ENCODE assay signal across 10 cellular contexts in the genomic region with DNA sequence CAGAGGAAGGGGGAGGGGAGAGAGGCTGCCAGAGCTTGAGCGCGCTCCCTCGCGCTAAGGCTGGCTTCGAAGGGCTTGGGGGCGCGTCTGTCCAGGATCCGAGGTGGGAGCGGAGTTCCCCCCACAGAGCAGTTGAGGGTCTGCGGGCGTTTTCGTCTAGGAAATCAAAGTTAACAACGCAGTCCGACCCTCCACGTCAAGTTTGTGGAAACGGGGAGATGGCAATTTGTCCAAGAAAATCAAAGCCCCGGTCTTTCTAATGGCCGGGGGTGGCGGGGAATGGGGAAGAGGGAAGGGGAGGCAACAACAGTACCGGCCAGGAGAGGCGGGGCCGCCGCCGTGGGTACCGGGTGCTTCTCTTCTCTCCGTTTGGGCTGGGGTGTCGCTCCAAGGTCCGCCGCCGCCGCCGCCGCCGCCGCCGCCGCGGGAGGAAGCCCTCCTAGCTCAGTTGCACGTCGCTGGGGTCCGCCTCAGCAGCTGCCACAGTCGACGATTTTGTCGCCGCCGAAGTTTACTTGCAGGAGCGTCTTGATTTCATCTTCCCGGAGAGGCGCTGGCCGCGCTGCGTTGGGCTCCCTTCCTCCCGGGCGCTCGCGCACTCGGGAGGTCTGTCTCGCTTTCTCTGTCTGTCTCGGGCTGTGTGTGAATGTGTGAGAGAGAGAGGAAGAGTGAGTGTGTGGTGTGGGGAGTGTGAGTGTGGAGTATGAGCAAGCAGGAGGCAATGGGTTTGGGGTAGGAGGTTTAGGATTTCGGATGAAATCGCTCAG. TPM values are rescaled to one million over a fixed set of nuclear protein-coding genes. Genes with fewer than 3 reads are reported as not detected.
DNase-seq lines count a peak whose midpoint lies in the region; ATAC-seq, FAIRE-seq and TF ChIP-seq lines count a peak whose summit lies in the region.
"Had no signal": no experiment of that assay in that cellular context is flagged by ENCODE, and none has a peak within 500 bp of the region (broad histone marks: within the 10 kb centered on the region; RNA-seq: fewer than 3 reads in every experiment).

No MANE protein-coding gene starts in this region.

- no peaks in the 10 kb centered on the region for H3K4me1 ChIP-seq in HepG2 (ENCODE audit: insufficient read depth, low read length)
- peaks cover 6 to 37% (median 9%) of the 10 kb centered on the region in 4 donors for H3K4me1 ChIP-seq in upper lobe of left lung

- TF ChIP-seq POLR2A in HepG2 (IDR thresholded peaks at IDR 0.05; ENCODE audit: insufficient read depth in 1 of 2, low read depth in 2 of 2, low read length in 2 of 2) = no peak
- TF ChIP-seq POLR2A in upper lobe of left lung (IDR thresholded peaks at IDR 0.05) = no peak

- H3K9me3 Mint-ChIP-seq in activated naive CD4-positive, alpha-beta T cell treated with anti-CD3 and anti-CD28 coated beads for 36 hours = no peaks in the 10 kb centered on the region

- no peak overlapping the region for H3K9ac ChIP-seq in HepG2 (ENCODE audit: insufficient read depth, low read depth, low read length)

- intact Hi-C loops in activated naive CD4-positive, alpha-beta T cell treated with anti-CD3 and anti-CD28 coated beads for 36 hours (cut with micrococcal nuclease) = no loop called here
- intact Hi-C loops in HepG2 (cut with micrococcal nuclease; ENCODE audit: unreplicated experiment) = loop anchor here (5.0 kb wide), 1 partner anchor 1107 kb away; no protein-coding TSS in a partner anchor

- peak overlapping the region; percentile 28 for H3K4me3 ChIP-seq in astrocyte of the cerebellum (ENCODE audit: low read depth, low read length)
- H3K4me3 ChIP-seq in HepG2 (replicated peaks in 1 of 3; ENCODE audit: insufficient read depth in 1 of 3, low read depth in 2 of 3, low read length in 3 of 3) = peak overlapping the region in 1 of 3 experiments; percentile 23; a peak in 1 of 6 replicates
- H3K4me3 ChIP-seq in upper lobe of left lung = peak overlapping the region in 3 of 4 donors; percentile 22 to 42 (median 34)

- H3K27me3 Mint-ChIP-seq in activated naive CD4-positive, alpha-beta T cell treated with anti-CD3 and anti-CD28 coated beads for 36 hours (ENCODE audit: low read depth) = peaks cover 62% of the 10 kb centered on the region

- no peak overlapping the region for H3K27ac ChIP-seq in HepG2 (ENCODE audit: extremely low read length, insufficient read depth, low read length)
- no peak overlapping the region for H3K27ac ChIP-seq in upper lobe of left lung
- H3K27ac ChIP-seq: neutrophil had no signal

- H2AFZ ChIP-seq in HepG2 (ENCODE audit: low read length) = no peak overlapping the region

- H3K36me3 ChIP-seq in HepG2 (replicated peaks in 1 of 2; ENCODE audit: control insufficient read depth in 1 of 2, insufficient read depth in 2 of 2, low read length in 2 of 2) = no peaks in the 10 kb centered on the region
- no peaks in the 10 kb centered on the region for H3K36me3 ChIP-seq in upper lobe of left lung
- H3K36me3 ChIP-seq: neutrophil had no signal

- H3K79me2 ChIP-seq in HepG2 (ENCODE audit: insufficient read depth, low read length) = no peaks in the 10 kb centered on the region

- TF ChIP-seq RAD21 in HepG2 (CRISPR knock-in tag; IDR thresholded peaks at IDR 0.05) = no peak

- FAIRE-seq in HepG2 (lab: Jason Lieb, UNC) = no peak

- BruUV-seq in HepG2 (replicated peaks; lab: Mats Ljungman, UMichigan) = no TSS peak

- in situ Hi-C loops in astrocyte of the cerebellum (cut with HindIII; ENCODE audit: low sequenced_read_pairs) = no loop called here
- in situ Hi-C loops in HepG2 (cut with HindIII; ENCODE audit: extremely low pct_ligation_motif_present, low pct_unique_long_range_greater_than_20kb) = no loop called here

- H3K27me3 ChIP-seq in HepG2 (ENCODE audit: control insufficient read depth in 1 of 2, insufficient read depth in 2 of 2, low read length in 2 of 2) (no peaks in the 10 kb centered on the region), upper lobe of left lung (peaks cover 0 to 30% (median 3%) of the 10 kb centered on the region in 4 donors)

- TF ChIP-seq EP300 in HepG2 (IDR thresholded peaks at IDR 0.05; ENCODE audit: low read depth in 2 of 2, low read length in 2 of 2) (no peak), HepG2 (CRISPR knock-in tag; IDR thresholded peaks at IDR 0.05; ENCODE audit: borderline replicate concordance) (no peak), upper lobe of left lung (IDR thresholded peaks at IDR 0.05) (no peak)

- no peak for DNase-seq in activated naive CD4-positive, alpha-beta T cell treated with anti-CD3 and anti-CD28 coated beads for 36 hours
- DNase-seq in activated naive CD4-positive, alpha-beta T cell (lab: John Stamatoyannopoulos, UW) = no peak
- no peak for DNase-seq in astrocyte of the cerebellum (ENCODE audit: low read depth)
- no peak for DNase-seq in HepG2 (ENCODE audit: low spot score)
- DNase-seq in upper lobe of left lung = peak in 1 of 2 donors; percentile 58
- DNase-seq in EL = no peak
- no peak for DNase-seq in SHP77 treated with DMSO at 0.1 percent for 48 hours (lab: John Stamatoyannopoulos, UW)
- DNase-seq: DND-41 had no signal

- peak overlapping the region; percentile 27; the same call in 1 of the 2 replicates for H3K4me2 ChIP-seq in HepG2 (ENCODE audit: low read depth, low read length)

- H3K4me3 Mint-ChIP-seq in activated naive CD4-positive, alpha-beta T cell treated with anti-CD3 and anti-CD28 coated beads for 36 hours = peak overlapping the region; percentile 68

- no peak overlapping the region for H3K27ac Mint-ChIP-seq in activated naive CD4-positive, alpha-beta T cell treated with anti-CD3 and anti-CD28 coated beads for 36 hours

- CTCF ChIA-PET in activated naive CD4-positive, alpha-beta T cell treated with anti-CD3 and anti-CD28 coated beads for 36 hours (lab: Charles Lee) = no interaction called here
- CTCF ChIA-PET in HepG2 (lab: Yijun Ruan, JAX; ENCODE audit: low intra/inter-chr PET ratio, low total read pairs) = no interaction called here

- peaks cover 14% of the 10 kb centered on the region for H3K4me1 Mint-ChIP-seq in activated naive CD4-positive, alpha-beta T cell treated with anti-CD3 and anti-CD28 coated beads for 36 hours (ENCODE audit: low read depth)

- 46% methylated on average over 18 of the region's 61 CpGs for WGBS in HepG2 (ENCODE audit: low lambda C conversion rate)
- 4 to 31% methylated on average over 9 to 49 of the region's 61 CpGs for whole genome bisulfite sequencing in upper lobe of left lung, 2 donors

- TF ChIP-seq CTCF in astrocyte of the cerebellum (IDR thresholded peaks at IDR 0.05; ENCODE audit: low read depth, low read length, missing control alignments) = no peak
- TF ChIP-seq CTCF in HepG2 (CRISPR knock-in tag; IDR thresholded peaks at IDR 0.05) = no peak
- TF ChIP-seq CTCF in upper lobe of left lung (IDR thresholded peaks at IDR 0.05) = no peak

- H3K36me3 Mint-ChIP-seq in activated naive CD4-positive, alpha-beta T cell treated with anti-CD3 and anti-CD28 coated beads for 36 hours (ENCODE audit: low read depth) = no peaks in the 10 kb centered on the region

- POLR2A ChIA-PET in HepG2 (lab: Yijun Ruan, JAX) = no interaction called here

- H3K9me3 ChIP-seq in HepG2 (ENCODE audit: low read length) = no peaks in the 10 kb centered on the region
- H3K9me3 ChIP-seq in upper lobe of left lung = no peaks in the 10 kb centered on the region
- H3K9me3 ChIP-seq: neutrophil had no signal

- ATAC-seq in HepG2 = peak; percentile 25; the same call in 2 of the 3 replicates
- peak in 1 of 2 donors; percentile 5 for ATAC-seq in upper lobe of left lung (ENCODE audit: low FRiP score in 2 of 2)
- ATAC-seq in GM19397 (IDR thresholded peaks at IDR 0.05; ENCODE audit: unreplicated experiment) = no peak

- no peaks in the 10 kb centered on the region for H4K20me1 ChIP-seq in HepG2 (ENCODE audit: insufficient read depth, low read length)

TF ChIP-seq in HepG2, 621 proteins besides CTCF, POLR2A, EP300 and RAD21 (continues in another document):
- TF ChIP-seq, protein P1, sequence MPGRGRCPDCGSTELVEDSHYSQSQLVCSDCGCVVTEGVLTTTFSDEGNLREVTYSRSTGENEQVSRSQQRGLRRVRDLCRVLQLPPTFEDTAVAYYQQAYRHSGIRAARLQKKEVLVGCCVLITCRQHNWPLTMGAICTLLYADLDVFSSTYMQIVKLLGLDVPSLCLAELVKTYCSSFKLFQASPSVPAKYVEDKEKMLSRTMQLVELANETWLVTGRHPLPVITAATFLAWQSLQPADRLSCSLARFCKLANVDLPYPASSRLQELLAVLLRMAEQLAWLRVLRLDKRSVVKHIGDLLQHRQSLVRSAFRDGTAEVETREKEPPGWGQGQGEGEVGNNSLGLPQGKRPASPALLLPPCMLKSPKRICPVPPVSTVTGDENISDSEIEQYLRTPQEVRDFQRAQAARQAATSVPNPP (CRISPR knock-in tag; IDR thresholded peaks at IDR 0.05) = no peak
- TF ChIP-seq KAT7 (CRISPR knock-in tag; IDR thresholded peaks at IDR 0.05; ENCODE audit: borderline replicate concordance) = no peak
- no peak for TF ChIP-seq SP4 (CRISPR knock-in tag; IDR thresholded peaks at IDR 0.05)
- TF ChIP-seq HIVEP1 (CRISPR knock-in tag; IDR thresholded peaks at IDR 0.05) = no peak

RNA-seq across cellular contexts. Expression of gene PCDH19, which starts 0.6 kb away (rescaled TPM):
- not detected for total RNA-seq in activated naive CD4-positive, alpha-beta T cell treated with anti-CD3 and anti-CD28 coated beads for 36 hours
- total RNA-seq in HepG2 (2016; rRNA removed; fragmentation: Illumina TruSeq; extraction: Trizol) (0.02 and 0.03 TPM in 2 replicates), upper lobe of left lung (1 to 10 TPM in 1 of 6 donors, under 1 TPM in 5; 0.10 to 1.0 (median 0.19) TPM)
- not detected in 2 replicates for total RNA-seq in HepG2 (2016; cell fraction: cytosol; rRNA removed; fragmentation: Illumina TruSeq; extraction: Trizol; ENCODE audit: low read depth)
- total RNA-seq in HepG2 (2016; cell fraction: insoluble cytoplasmic fraction; rRNA removed; fragmentation: Illumina TruSeq; extraction: Trizol) = 0.01 and 0.04 TPM in 2 replicates
- 0.03 TPM in 1 of 2 replicates, not detected in the other for total RNA-seq in HepG2 (2016; cell fraction: membrane; rRNA removed; fragmentation: Illumina TruSeq; extraction: Trizol)
- total RNA-seq in HepG2 (2016; cell fraction: nucleus; rRNA removed; fragmentation: Illumina TruSeq; extraction: Trizol) = 0.06 and 0.13 TPM in 2 replicates
- polyA plus RNA-seq in HepG2 (2011; rRNA removed) = 0.09 and 0.24 TPM in 2 replicates
- 0.07 and 0.08 TPM in 2 replicates for polyA plus RNA-seq in HepG2 (2011; cell fraction: cytosol; rRNA removed)
- 0.31 and 0.43 TPM in 2 replicates for polyA plus RNA-seq in HepG2 (2011; cell fraction: nucleus; rRNA removed)
- polyA plus RNA-seq in HepG2 (2012) = 0.11 and 0.21 TPM in 2 replicates
- not detected in 2 replicates for polyA plus RNA-seq in HepG2 (2016; cell fraction: cytosol; fragmentation: Illumina TruSeq; extraction: Trizol; ENCODE audit: low read depth)
- not detected in 2 replicates for polyA plus RNA-seq in HepG2 (2016; cell fraction: insoluble cytoplasmic fraction; fragmentation: Illumina TruSeq; extraction: Trizol; ENCODE audit: low read depth)
- not detected in 2 replicates for polyA plus RNA-seq in HepG2 (2016; cell fraction: membrane; fragmentation: Illumina TruSeq; extraction: Trizol; ENCODE audit: low read depth)
- polyA plus RNA-seq in HepG2 (2016; cell fraction: nucleus; fragmentation: Illumina TruSeq; extraction: Trizol; ENCODE audit: insufficient read depth, low read depth) = 0.11 and 0.97 TPM in 2 replicates
- 0.10 TPM in 1 of 2 replicates, not detected in the other for polyA minus RNA-seq in HepG2 (2011; rRNA and poly(A)+ RNA removed; ENCODE audit: low replicate concordance)
- 0.09 TPM in 1 of 2 replicates, not detected in the other for polyA minus RNA-seq in HepG2 (2011; cell fraction: cytosol; rRNA and poly(A)+ RNA removed)
- polyA minus RNA-seq in HepG2 (2011; cell fraction: nucleus; rRNA and poly(A)+ RNA removed) = 0.75 and 1.0 TPM in 2 replicates
